ENCODE assay signal across 12 cellular contexts in the genomic region with DNA sequence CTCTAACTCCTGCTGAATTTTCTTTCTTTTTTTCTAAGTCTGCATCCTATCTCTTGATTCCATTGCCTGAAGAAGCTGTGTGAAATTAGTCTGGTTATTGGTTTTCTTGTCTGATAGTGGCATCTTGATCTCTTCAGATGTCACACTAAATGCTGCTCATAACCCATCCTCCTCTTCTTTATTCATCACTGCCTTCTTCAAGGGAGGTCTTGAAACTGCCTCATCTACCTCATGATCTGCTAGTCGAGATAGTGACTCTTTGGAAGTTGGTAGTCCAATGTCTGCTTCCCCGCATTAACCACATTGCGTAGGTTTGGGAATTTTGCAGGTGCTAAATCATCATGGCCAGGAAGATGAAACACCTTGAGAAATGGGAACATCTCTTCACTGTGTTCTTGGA. TPM values are rescaled to one million over a fixed set of nuclear protein-coding genes. Genes with fewer than 3 reads are reported as not detected.
A peak's percentile ranks its signal among the peaks of the same experiment; 100 is the strongest.
DNase-seq lines count a peak whose midpoint lies in the region; ATAC-seq and TF ChIP-seq lines count a peak whose summit lies in the region.
"Had no signal": no experiment of that assay in that cellular context is flagged by ENCODE, and none has a peak within 500 bp of the region (broad histone marks: within the 10 kb centered on the region; RNA-seq: fewer than 3 reads in every experiment).

No MANE protein-coding gene starts in this region.

- H4K20me1 ChIP-seq in BLaER1 treated with 17β-estradiol and CSF1 and Interleukin-3, amounts not matched to agents 10 nM and 100 nM = peaks cover 0 to 51% (median 0%) of the 10 kb centered on the region in 11 experiments; a peak in 6 of 22 replicates

- H3K27ac Mint-ChIP-seq in T-helper 17 cell = no peak overlapping the region
- H3K27ac Mint-ChIP-seq: CD8-positive, alpha-beta T cell; H9 had no signal

- peaks cover 5 to 78% (median 62%) of the 10 kb centered on the region in 12 donors for H3K4me1 ChIP-seq in heart left ventricle
- H3K4me1 ChIP-seq in BLaER1 treated with 17β-estradiol and CSF1 and Interleukin-3, amounts not matched to agents 10 nM and 100 nM = peaks cover 39 to 98% (median 82%) of the 10 kb centered on the region in 10 experiments

- intact Hi-C loops in heart left ventricle (cut with DNase I) (loop anchor here in 2 of 10 donors (10.0 kb wide), 1 partner anchor 74 kb away; no protein-coding TSS in a partner anchor), Right ventricle myocardium inferior (cut with DNase I) (no loop called here)

- H3K4me3 Mint-ChIP-seq in T-helper 17 cell = peak overlapping the region; percentile 65
- H3K4me3 Mint-ChIP-seq: CD8-positive, alpha-beta T cell; H9 had no signal

- no peaks in the 10 kb centered on the region for H3K36me3 Mint-ChIP-seq in T-helper 17 cell (ENCODE audit: low read depth)
- H3K36me3 Mint-ChIP-seq: CD8-positive, alpha-beta T cell had no signal

- peak overlapping the region in 11 of 12 donors; percentile 13 to 81 (median 73) for H3K27ac ChIP-seq in heart left ventricle
- peak overlapping the region in 2 of 11 experiments; percentile 20 to 37; a peak in 1 of 22 replicates for H3K27ac ChIP-seq in BLaER1 treated with 17β-estradiol and CSF1 and Interleukin-3, amounts not matched to agents 10 nM and 100 nM

- H3K4me3 ChIP-seq in heart left ventricle = no peak overlapping the region
- H3K4me3 ChIP-seq in BLaER1 treated with 17β-estradiol and CSF1 and Interleukin-3, amounts not matched to agents 10 nM and 100 nM = no peak overlapping the region

- H3K4me2 ChIP-seq in BLaER1 treated with 17β-estradiol and CSF1 and Interleukin-3, amounts not matched to agents 10 nM and 100 nM = peak overlapping the region in 6 of 11 experiments; percentile 46 to 100 (median 98); a peak in 11 of 22 replicates

- no peak for TF ChIP-seq POLR2A in heart left ventricle (IDR thresholded peaks at IDR 0.05)

- DNase-seq in heart left ventricle (no peak), Right ventricle myocardium inferior (ENCODE audit: missing footprints) (no peak), T-helper 17 cell (no peak)
- DNase-seq: AML-193; Calu3; CD8-positive, alpha-beta T cell; DMS79 treated with DMSO at 0.1 percent for 48 hours; GF-D8; H9 had no signal

- peaks cover 0 to 35% (median 18%) of the 10 kb centered on the region in 9 donors for H3K36me3 ChIP-seq in heart left ventricle
- H3K36me3 ChIP-seq in BLaER1 treated with 17β-estradiol and CSF1 and Interleukin-3, amounts not matched to agents 10 nM and 100 nM = peaks cover 14 to 92% (median 74%) of the 10 kb centered on the region in 11 experiments

- WGBS in heart left ventricle, 4 donors = 94 to 97% (median 96%) methylated on average over 3 of the region's 3 CpGs

- no peak for ATAC-seq in heart left ventricle
- no peak for ATAC-seq in Right ventricle myocardium inferior
- no peak for ATAC-seq in T-helper 17 cell
- ATAC-seq in GM21528 (IDR thresholded peaks at IDR 0.05; ENCODE audit: low FRiP score, unreplicated experiment) = no peak
- no peak for ATAC-seq in HG03196 (IDR thresholded peaks at IDR 0.05; ENCODE audit: unreplicated experiment)
- ATAC-seq: CD8-positive, alpha-beta T cell had no signal

- H3K9ac ChIP-seq in BLaER1 treated with 17β-estradiol and CSF1 and Interleukin-3, amounts not matched to agents 10 nM and 100 nM = no peak overlapping the region

- no peaks in the 10 kb centered on the region for H3K27me3 ChIP-seq in heart left ventricle
- H3K27me3 ChIP-seq in BLaER1 treated with 17β-estradiol and CSF1 and Interleukin-3, amounts not matched to agents 10 nM and 100 nM = no peaks in the 10 kb centered on the region

- no peak for TF ChIP-seq CTCF in heart left ventricle (IDR thresholded peaks at IDR 0.05)

- H3K9me3 ChIP-seq in heart left ventricle (no peaks in the 10 kb centered on the region), T-helper 17 cell (ENCODE audit: control insufficient read depth, low read length, poor library complexity, severe bottlenecking) (no peaks in the 10 kb centered on the region)
- 0 out of 22 replicates have a peak, but pooled peaks cover 0 to 5% (median 0%) of the 10 kb centered on the region in 11 experiments for H3K9me3 ChIP-seq in BLaER1 treated with 17β-estradiol and CSF1 and Interleukin-3, amounts not matched to agents 10 nM and 100 nM (replicated peaks in 1 of 11)

- no peaks in the 10 kb centered on the region for H3K27me3 Mint-ChIP-seq in T-helper 17 cell

- peaks cover 5% of the 10 kb centered on the region for H3K4me1 Mint-ChIP-seq in T-helper 17 cell

RNA-seq across cellular contexts. Expression of gene DYRK3, which starts 15.7 kb away (rescaled TPM):
- total RNA-seq in heart left ventricle (10 to 100 TPM; 11.2 to 32.5 (median 15.9) TPM), Right ventricle myocardium inferior (21.9 TPM), T-helper 17 cell (1 to 10 TPM; 3.0 to 3.6 TPM)
- 10 to 100 TPM in 1 of 2 donors, 1 to 10 TPM in 1; 6.5 to 26.0 TPM for polyA plus RNA-seq in heart left ventricle

RNA-seq across cellular contexts. Expression of gene MAPKAPK2, which starts 33.7 kb away (rescaled TPM):
- total RNA-seq in heart left ventricle (100 to 1,000 TPM; 163 to 327 (median 223) TPM), Right ventricle myocardium inferior (214 TPM), T-helper 17 cell (100 to 1,000 TPM; 181 to 182 TPM)
- 100 to 1,000 TPM; 126 to 227 TPM for polyA plus RNA-seq in heart left ventricle

RNA-seq across cellular contexts. Expression of gene EIF2D, which starts 38.7 kb away (rescaled TPM):
- 10 to 100 TPM; 21.6 to 37.5 (median 29.0) TPM for total RNA-seq in heart left ventricle
- 10 to 100 TPM; 15.6 to 26.8 TPM for polyA plus RNA-seq in heart left ventricle
- 26.0 TPM for total RNA-seq in Right ventricle myocardium inferior
- 10 to 100 TPM; 43.6 to 45.4 TPM for total RNA-seq in T-helper 17 cell
